ENCODE assay signal across 9 cellular contexts in the genomic region with DNA sequence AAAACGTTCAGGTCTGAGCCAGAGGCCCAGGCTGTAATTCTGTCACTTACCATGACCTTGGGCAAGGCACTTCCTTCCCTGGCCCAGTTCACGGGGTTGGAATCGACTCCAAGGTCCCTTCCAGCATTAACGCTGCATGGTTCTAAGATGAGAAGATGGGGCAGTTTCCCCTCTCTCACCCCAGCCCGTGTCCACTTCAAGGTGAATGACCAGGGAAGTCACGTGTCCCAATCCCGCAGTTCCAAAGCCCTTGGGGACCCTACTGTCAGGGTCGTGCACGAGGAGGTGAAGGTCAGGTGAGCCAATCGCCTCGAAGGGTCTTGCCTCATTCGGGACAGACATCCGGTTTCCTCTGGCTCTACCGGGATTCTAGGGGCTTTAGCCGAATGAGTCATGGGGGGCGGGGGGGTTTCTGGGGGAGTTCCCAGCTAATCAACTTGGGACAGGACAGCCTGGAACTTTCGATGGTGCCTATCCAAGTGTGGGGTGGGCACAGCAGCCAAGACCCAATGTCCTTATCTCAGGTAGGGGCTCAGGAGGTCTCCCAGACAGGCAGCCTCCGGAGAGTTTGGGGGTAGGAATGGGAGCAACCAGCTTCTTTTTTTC. TPM values are rescaled to one million over a fixed set of nuclear protein-coding genes. Genes with fewer than 3 reads are reported as not detected.
DNase-seq lines count a peak whose midpoint lies in the region; ATAC-seq, FAIRE-seq and TF ChIP-seq lines count a peak whose summit lies in the region.
"Had no signal": no experiment of that assay in that cellular context is flagged by ENCODE, and none has a peak within 500 bp of the region (broad histone marks: within the 10 kb centered on the region; RNA-seq: fewer than 3 reads in every experiment).

No MANE protein-coding gene starts in this region.

- DNase-seq in AG04450 (ENCODE audit: low read depth, low spot score) (no peak), astrocyte (ENCODE audit: low read depth) (no peak), lower lobe of right lung (no peak), ACHN (no peak), GM10266 (ENCODE audit: extremely low spot score) (no peak)

- ATAC-seq in lower lobe of right lung = peak; percentile 2 to 20
- ATAC-seq in HG02588 (IDR thresholded peaks at IDR 0.05; ENCODE audit: unreplicated experiment) = no peak

- no peak overlapping the region for H3K27ac Mint-ChIP-seq in astrocyte (ENCODE audit: unreplicated experiment)

- H3K4me3 ChIP-seq in AG04450 (ENCODE audit: low read depth, low read length) (no peak overlapping the region), astrocyte (ENCODE audit: insufficient read depth, low read depth, low read length) (no peak overlapping the region), lower lobe of right lung (no peak overlapping the region)

- FAIRE-seq in astrocyte (lab: Jason Lieb, UNC) = no peak

- no peak overlapping the region for H3K4me3 Mint-ChIP-seq in astrocyte (ENCODE audit: unreplicated experiment)
- H3K4me3 Mint-ChIP-seq: naive B cell had no signal

- H3K4me1 ChIP-seq in astrocyte (ENCODE audit: insufficient read depth, low read length) (peaks cover 22% of the 10 kb centered on the region), lower lobe of right lung (peaks cover 56% of the 10 kb centered on the region)

- in situ Hi-C loops in ACHN (cut with HindIII; ENCODE audit: low pct_ligation_motif_present, low pct_unique_long_range_greater_than_20kb, low sequenced_read_pairs) = no loop called here

- H3K27me3 Mint-ChIP-seq in astrocyte (ENCODE audit: low read depth, unreplicated experiment) = peaks cover 2% of the 10 kb centered on the region

- H3K4me2 ChIP-seq in astrocyte (ENCODE audit: low read length) = peak overlapping the region; percentile 13

- no peaks in the 10 kb centered on the region for H3K27me3 ChIP-seq in AG04450 (ENCODE audit: control insufficient read depth, insufficient read depth, low read length)
- H3K27me3 ChIP-seq in astrocyte (ENCODE audit: insufficient read depth, low read length) = no peaks in the 10 kb centered on the region
- H3K27me3 ChIP-seq in lower lobe of right lung (ENCODE audit: low read depth) = no peaks in the 10 kb centered on the region

- H3K79me2 ChIP-seq in astrocyte (ENCODE audit: insufficient read depth, low read length) = no peaks in the 10 kb centered on the region

- H3K4me1 Mint-ChIP-seq in astrocyte (ENCODE audit: low read depth, unreplicated experiment) = peaks cover 3% of the 10 kb centered on the region

- peak overlapping the region; percentile 2 for H3K27ac ChIP-seq in AG04450 (ENCODE audit: low read depth, low read length)
- H3K27ac ChIP-seq in astrocyte (ENCODE audit: low read depth, low read length) = no peak overlapping the region
- peak overlapping the region; percentile 68 for H3K27ac ChIP-seq in lower lobe of right lung

- H4K20me1 ChIP-seq in astrocyte (ENCODE audit: insufficient read depth, low read length) = no peaks in the 10 kb centered on the region

- no peaks in the 10 kb centered on the region for H3K9me3 Mint-ChIP-seq in astrocyte (ENCODE audit: unreplicated experiment)
- H3K9me3 Mint-ChIP-seq: naive B cell had no signal

- CTCF ChIA-PET in AG04450 (lab: Charles Lee) = interaction anchor here (0.6 to 7.6 kb wide), 12 partner anchors 12 to 344 kb away, joined by 3 to 81 read pairs (median 5); no protein-coding TSS in a partner anchor

- TF ChIP-seq CTCF in AG04450 (IDR thresholded peaks at IDR 0.05; ENCODE audit: low read depth, low read length) = no peak
- TF ChIP-seq CTCF in astrocyte (IDR thresholded peaks at IDR 0.05; ENCODE audit: insufficient read depth, low read depth, low read length) = no peak
- no peak for TF ChIP-seq CTCF in lower lobe of right lung (IDR thresholded peaks at IDR 0.05)
- TF ChIP-seq CTCF in GM10266 (IDR thresholded peaks at IDR 0.05; ENCODE audit: control insufficient read depth, insufficient read depth, low read depth, missing control alignments) = no peak

- no peak overlapping the region for H3K9ac ChIP-seq in astrocyte (ENCODE audit: low read length)

- intact Hi-C loops in lower lobe of right lung (cut with DNase I) = no loop called here

- peaks cover 2% of the 10 kb centered on the region for H3K36me3 Mint-ChIP-seq in astrocyte (ENCODE audit: low read depth, unreplicated experiment)

- POLR2A ChIA-PET in AG04450 (lab: Yijun Ruan, JAX) = no interaction called here

- H3K9me3 ChIP-seq in AG04450 (ENCODE audit: control insufficient read depth, insufficient read depth, low read length) = no peaks in the 10 kb centered on the region
- H3K9me3 ChIP-seq in astrocyte (ENCODE audit: insufficient read depth, low read depth, low read length) = no peaks in the 10 kb centered on the region
- no peaks in the 10 kb centered on the region for H3K9me3 ChIP-seq in lower lobe of right lung

- H2AFZ ChIP-seq in astrocyte (ENCODE audit: low read depth, low read length) = peak overlapping the region; percentile 78

- H3K36me3 ChIP-seq in astrocyte (ENCODE audit: insufficient read depth, low read length) (no peaks in the 10 kb centered on the region), lower lobe of right lung (peaks cover 4% of the 10 kb centered on the region)

RNA-seq across cellular contexts. Expression of gene CSF3, which starts 0.8 kb away (rescaled TPM):
- polyA plus RNA-seq in AG04450 (2011; rRNA removed) = 0.05 TPM in 1 of 2 replicates, not detected in the other
- polyA minus RNA-seq in AG04450 (2011; rRNA and poly(A)+ RNA removed) = not detected in 2 replicates
- total RNA-seq in astrocyte (not detected in 2 replicates), lower lobe of right lung (1.9 TPM)
- total RNA-seq: chondrocyte, G401 had no signal

RNA-seq across cellular contexts. Expression of gene PSMD3, which starts 33.9 kb away (rescaled TPM):
- 62.6 and 81.6 TPM in 2 replicates for polyA plus RNA-seq in AG04450 (2011; rRNA removed)
- polyA minus RNA-seq in AG04450 (2011; rRNA and poly(A)+ RNA removed) = 71.4 and 98.7 TPM in 2 replicates
- total RNA-seq in astrocyte (129 and 134 TPM in 2 replicates), lower lobe of right lung (79.3 TPM)

RNA-seq across cellular contexts. Expression of gene MED24, which starts 39.7 kb away (rescaled TPM):
- 47.0 and 54.0 TPM in 2 replicates for polyA plus RNA-seq in AG04450 (2011; rRNA removed)
- polyA minus RNA-seq in AG04450 (2011; rRNA and poly(A)+ RNA removed) = 59.4 and 92.8 TPM in 2 replicates
- total RNA-seq in astrocyte = 49.2 and 56.4 TPM in 2 replicates
- 59.6 TPM for total RNA-seq in lower lobe of right lung

RNA-seq across cellular contexts. Expression of gene THRA, which starts 48.3 kb away (rescaled TPM):
- polyA plus RNA-seq in AG04450 (2011; rRNA removed) = 25.2 and 32.0 TPM in 2 replicates
- 20.2 and 24.6 TPM in 2 replicates for polyA minus RNA-seq in AG04450 (2011; rRNA and poly(A)+ RNA removed)
- 16.7 and 20.4 TPM in 2 replicates for total RNA-seq in astrocyte
- 50.1 TPM for total RNA-seq in lower lobe of right lung

RNA-seq across cellular contexts. Expression of gene GSDMA, which starts 51.7 kb away (rescaled TPM):
- polyA plus RNA-seq in AG04450 (2011; rRNA removed) = not detected in 2 replicates
- not detected in 2 replicates for polyA minus RNA-seq in AG04450 (2011; rRNA and poly(A)+ RNA removed)
- not detected in 2 replicates for total RNA-seq in astrocyte
- total RNA-seq in lower lobe of right lung = 0.62 TPM
- total RNA-seq: chondrocyte, G401 had no signal
